ENCODE assay signal across 21 cellular contexts in the genomic region with DNA sequence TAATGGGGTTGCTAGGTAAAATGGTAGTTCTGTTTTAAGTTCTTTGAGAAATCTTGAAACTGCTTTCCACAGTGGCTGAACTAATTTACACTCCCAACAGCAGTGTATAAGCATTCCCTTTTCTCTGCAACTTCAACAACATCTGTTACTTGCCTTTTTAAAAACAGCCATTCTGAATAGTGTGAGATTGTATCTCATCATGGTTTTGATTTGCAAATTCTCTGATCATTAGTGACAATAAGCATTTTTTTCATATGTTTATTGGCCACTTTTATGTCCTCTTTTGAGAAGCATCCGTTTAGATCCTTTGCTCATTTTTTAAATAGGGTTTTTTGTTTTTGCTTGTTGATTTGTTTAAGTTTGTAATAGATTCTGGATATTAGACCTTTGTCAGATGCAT.
DNase-seq lines count a peak whose midpoint lies in the region; FAIRE-seq and TF ChIP-seq lines count a peak whose summit lies in the region.
"Had no signal": no experiment of that assay in that cellular context is flagged by ENCODE, and none has a peak within 500 bp of the region (broad histone marks: within the 10 kb centered on the region; RNA-seq: fewer than 3 reads in every experiment).

No MANE protein-coding gene starts in this region.

- H3K36me3 ChIP-seq in trophoblast cell (ENCODE audit: control insufficient read depth in 1 of 2, insufficient read depth in 2 of 2, low read length in 2 of 2), result no peaks in the 10 kb centered on the region
- H3K36me3 ChIP-seq: BLaER1 treated with 17β-estradiol and CSF1 and Interleukin-3, amounts not matched to agents 10 nM and 100 nM had no signal

- H2AK5ac ChIP-seq in trophoblast cell (ENCODE audit: low read length), result no peak overlapping the region

- no peak overlapping the region for H3K27ac ChIP-seq in trophoblast cell (ENCODE audit: low read depth, low read length)
- H3K27ac ChIP-seq: 22Rv1; A549; BLaER1 treated with 17β-estradiol and CSF1 and Interleukin-3, amounts not matched to agents 10 nM and 100 nM; C4-2B had no signal

- H3K14ac ChIP-seq in trophoblast cell (ENCODE audit: low read length), result no peak overlapping the region

- H4K91ac ChIP-seq in trophoblast cell (ENCODE audit: low read depth, low read length), result no peak overlapping the region

- no peak overlapping the region for H3K4me2 ChIP-seq in trophoblast cell (ENCODE audit: low read length)
- H3K4me2 ChIP-seq: A549; BLaER1 treated with 17β-estradiol and CSF1 and Interleukin-3, amounts not matched to agents 10 nM and 100 nM had no signal

- no peak overlapping the region for H4K12ac ChIP-seq in trophoblast cell (ENCODE audit: low read depth, low read length)

- H3K4me3 ChIP-seq in fibroblast of villous mesenchyme (ENCODE audit: low read depth, low read length), result no peak overlapping the region
- H3K4me3 ChIP-seq in trophoblast cell (ENCODE audit: low read depth, low read length), result no peak overlapping the region
- H3K4me3 ChIP-seq: A549; BLaER1 treated with 17β-estradiol and CSF1 and Interleukin-3, amounts not matched to agents 10 nM and 100 nM; GM12878 had no signal

- H4K8ac ChIP-seq in trophoblast cell (ENCODE audit: low read depth, low read length), result no peak overlapping the region

- H2BK5ac ChIP-seq in trophoblast cell (ENCODE audit: low read depth, low read length, poor library complexity), result no peak overlapping the region

- TF ChIP-seq CTCF in fibroblast of villous mesenchyme (IDR thresholded peaks at IDR 0.05; ENCODE audit: insufficient read depth, low read depth, low read length), result no peak

- no CpG with 5 or more reads among the region's 1 CpG for WGBS in trophoblast cell (ENCODE audit: extremely low coverage, insufficient coverage, insufficient read length)

- no peak overlapping the region for H2BK120ac ChIP-seq in trophoblast cell (ENCODE audit: insufficient read depth, low read length, poor library complexity)

- H2BK12ac ChIP-seq in trophoblast cell (ENCODE audit: low read length), result no peak overlapping the region

- H3K9me3 ChIP-seq in trophoblast cell (ENCODE audit: insufficient read depth, low read depth, low read length), result no peaks in the 10 kb centered on the region
- H3K9me3 ChIP-seq: A549, Caco-2 had no signal

- H3K79me1 ChIP-seq in trophoblast cell (ENCODE audit: low read length), result no peaks in the 10 kb centered on the region

- no peak overlapping the region for H3K9ac ChIP-seq in trophoblast cell (ENCODE audit: low read length)
- H3K9ac ChIP-seq: BLaER1 treated with 17β-estradiol and CSF1 and Interleukin-3, amounts not matched to agents 10 nM and 100 nM had no signal

- H3K79me2 ChIP-seq in trophoblast cell (ENCODE audit: control insufficient read depth, insufficient read depth, low read length, poor library complexity), result no peaks in the 10 kb centered on the region

- FAIRE-seq in endometrium (lab: Jason Lieb, UNC), result peak; percentile 99
- FAIRE-seq: A549, D721Med, GM12878, GM12892, GM19239 had no signal

- H3K18ac ChIP-seq in trophoblast cell (ENCODE audit: low read length), result no peak overlapping the region

- H3K23ac ChIP-seq in trophoblast cell (ENCODE audit: low read length), result no peak overlapping the region

- no peaks in the 10 kb centered on the region for H3K4me1 ChIP-seq in trophoblast cell (ENCODE audit: control insufficient read depth in 1 of 2, insufficient read depth in 2 of 2, low read length in 2 of 2)
- H3K4me1 ChIP-seq: A549, Caco-2 had no signal

- H2AFZ ChIP-seq in trophoblast cell (ENCODE audit: insufficient read depth, low read length, poor library complexity), result no peak overlapping the region

- H3K4ac ChIP-seq in trophoblast cell (ENCODE audit: low read depth, low read length), result no peak overlapping the region

- peak; percentile 27 for DNase-seq in EH (ENCODE audit: low read depth)
- DNase-seq in fibroblast of villous mesenchyme (ENCODE audit: low read depth), result peak; percentile 39
- no peak for DNase-seq in activated CD4-positive, alpha-beta T cell treated with anti-CD3 and anti-CD28 coated beads for 1 hour
- DNase-seq in trophoblast cell, result no peak
- DNase-seq: AML-193; Caco-2; Calu3; CD4-positive, alpha-beta T cell; CD8-positive, alpha-beta T cell; DMS79 treated with DMSO at 0.1 percent for 48 hours; EL; GDM1 had no signal

- no peaks in the 10 kb centered on the region for H3K27me3 ChIP-seq in trophoblast cell (ENCODE audit: insufficient read depth, low read length)
- H3K27me3 ChIP-seq: BLaER1 treated with 17β-estradiol and CSF1 and Interleukin-3, amounts not matched to agents 10 nM and 100 nM had no signal

Comparison
In these comparisons a context has a peak if more than half of its experiments do, and no peak if none do; other contexts are left out.
1. DNase-seq: peak in EH (single experiment) and fibroblast of villous mesenchyme (single experiment); none in activated CD4-positive, alpha-beta T cell treated with anti-CD3 and anti-CD28 coated beads for 1 hour (single experiment) and trophoblast cell (0 of 2).